Comparison of ENCODE assay signal across 8 cellular contexts in genomic region chr12:50025187-50026059, GRCh38.
A peak's percentile ranks its signal among the peaks of the same experiment; 100 is the strongest.
DNase-seq lines count a peak whose midpoint lies in the region; ATAC-seq and TF ChIP-seq lines count a peak whose summit lies in the region.

A gene with protein sequence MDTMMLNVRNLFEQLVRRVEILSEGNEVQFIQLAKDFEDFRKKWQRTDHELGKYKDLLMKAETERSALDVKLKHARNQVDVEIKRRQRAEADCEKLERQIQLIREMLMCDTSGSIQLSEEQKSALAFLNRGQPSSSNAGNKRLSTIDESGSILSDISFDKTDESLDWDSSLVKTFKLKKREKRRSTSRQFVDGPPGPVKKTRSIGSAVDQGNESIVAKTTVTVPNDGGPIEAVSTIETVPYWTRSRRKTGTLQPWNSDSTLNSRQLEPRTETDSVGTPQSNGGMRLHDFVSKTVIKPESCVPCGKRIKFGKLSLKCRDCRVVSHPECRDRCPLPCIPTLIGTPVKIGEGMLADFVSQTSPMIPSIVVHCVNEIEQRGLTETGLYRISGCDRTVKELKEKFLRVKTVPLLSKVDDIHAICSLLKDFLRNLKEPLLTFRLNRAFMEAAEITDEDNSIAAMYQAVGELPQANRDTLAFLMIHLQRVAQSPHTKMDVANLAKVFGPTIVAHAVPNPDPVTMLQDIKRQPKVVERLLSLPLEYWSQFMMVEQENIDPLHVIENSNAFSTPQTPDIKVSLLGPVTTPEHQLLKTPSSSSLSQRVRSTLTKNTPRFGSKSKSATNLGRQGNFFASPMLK (minus strand): TSS chr12:50025494. CDS start chr12:50016715, 8,779 bp downstream.

- peak; percentile 98 for ATAC-seq in GM19035 (IDR thresholded peaks at IDR 0.05; ENCODE audit: unreplicated experiment)
- peak; percentile 98 for ATAC-seq in HG03354 (IDR thresholded peaks at IDR 0.05; ENCODE audit: poor library complexity, severe bottlenecking, unreplicated experiment)
- peak; percentile 99 for ATAC-seq in activated CD4-positive, CD25-positive, alpha-beta regulatory T cell treated with anti-CD3 and anti-CD28 coated beads, Interleukin-2, amount 50 U/mL, for 24 hours

- DNase-seq in AG09319 (ENCODE audit: extremely low read depth, low read depth) (peak; percentile 94), NCI-H446 treated with DMSO at 0.1 percent for 48 hours (lab: John Stamatoyannopoulos, UW) (peak; percentile 97), cerebellar nuclear complex (lab: John Stamatoyannopoulos, UW) (peak; percentile 87 to 95), islet precursor cell (peak; percentile 99)
- DNase-seq in stimulated activated CD4-positive, alpha-beta T cell treated with anti-CD3 and anti-CD28 coated beads, Interleukin-12 subunit alpha, Interleukin-12 subunit beta, amount 100 ng/mL, for 48 hours (ENCODE audit: low read depth in 2 of 3, low spot score in 1 of 3) = peak; percentile 88 to 95 (median 91)

- no peak for TF ChIP-seq CTCF in AG09319 (IDR thresholded peaks at IDR 0.05; ENCODE audit: low read depth, low read length)

Comparison
In these comparisons a context has a peak if more than half of its experiments do, and no peak if none do; other contexts are left out.
1. Peak in every context shown above with its lines: DNase-seq and ATAC-seq.